12 cellular contexts compared by ENCODE assay signal in the genomic region with DNA sequence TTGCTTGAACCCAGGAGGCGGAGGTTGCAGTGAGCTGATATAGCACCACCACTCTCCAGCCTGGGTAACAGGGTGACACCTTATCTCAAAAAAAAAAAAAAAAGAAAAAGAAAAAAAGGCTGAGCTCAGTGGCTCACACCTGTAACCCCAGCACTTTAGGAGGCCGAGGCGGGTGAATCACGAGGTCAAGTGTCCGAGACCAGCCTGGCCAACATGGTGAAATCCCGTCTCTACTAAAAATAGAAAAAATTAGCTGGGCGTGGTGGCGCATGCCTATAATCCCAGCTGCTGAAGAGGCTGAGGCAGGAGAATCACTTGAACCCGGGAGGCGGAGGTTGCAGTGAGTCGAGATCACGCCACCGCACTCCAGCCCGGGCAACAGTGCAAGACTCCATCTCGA. TPM values are rescaled to one million over a fixed set of nuclear protein-coding genes. Genes with fewer than 3 reads are reported as not detected.
"Had no signal": no experiment of that assay in that cellular context is flagged by ENCODE, and none has a peak within 500 bp of the region (broad histone marks: within the 10 kb centered on the region; RNA-seq: fewer than 3 reads in every experiment).

No MANE protein-coding gene starts in this region.

RNA-seq across cellular contexts. Expression of a gene that starts 37.6 kb away (rescaled TPM):
- total RNA-seq: occipital lobe, osteoblast, progenitor cell of endocrine pancreas, pulmonary artery endothelial cell, suprapubic skin, upper lobe of right lung had no signal
- polyA plus RNA-seq: naive thymus-derived CD8-positive, alpha-beta T cell had no signal

RNA-seq across cellular contexts. Expression of a gene that starts 44.6 kb away (rescaled TPM):
- total RNA-seq: naive thymus-derived CD8-positive, alpha-beta T cell; natural killer cell treated with Interleukin-12 subunit alpha and Interleukin-12 subunit beta and Interleukin-15 and Interleukin-18, amount 100 ng/mL, for 72 hours; occipital lobe; osteoblast; progenitor cell of endocrine pancreas; pulmonary artery endothelial cell; sciatic nerve; suprapubic skin; transverse colon; upper lobe of right lung had no signal
- polyA plus RNA-seq: naive thymus-derived CD8-positive, alpha-beta T cell; small intestine; urinary bladder had no signal
